Comparison of ENCODE assay signal across 8 cellular contexts in genomic region chr11:123063396-123064267, GRCh38. TPM values are rescaled to one million over a fixed set of nuclear protein-coding genes. Genes with fewer than 3 reads are reported as not detected.
DNase-seq lines count a peak whose midpoint lies in the region; ATAC-seq and TF ChIP-seq lines count a peak whose summit lies in the region.

No MANE protein-coding gene starts in this region.

- no peaks in the 10 kb centered on the region for H3K27me3 Mint-ChIP-seq in natural killer cell treated with Interleukin-12 subunit alpha and Interleukin-12 subunit beta and Interleukin-15 and Interleukin-18, amount 100 ng/mL, for 72 hours

- H3K79me2 ChIP-seq in fibroblast of lung (ENCODE audit: control insufficient read depth, insufficient read depth, low read length) = peaks cover 48% of the 10 kb centered on the region

- H3K4me1 ChIP-seq in fibroblast of lung (ENCODE audit: control insufficient read depth, extremely low read depth, insufficient read depth, low read length) = peaks cover 18% of the 10 kb centered on the region

- TF ChIP-seq CTCF in fibroblast of lung (conservative IDR thresholded peaks at IDR 0.05 in 1 of 2, IDR thresholded peaks at IDR 0.05 in 1 of 2; ENCODE audit: low read depth in 1 of 2, low read length in 2 of 2) (no peak), GM13976 (IDR thresholded peaks at IDR 0.05; ENCODE audit: borderline replicate concordance, control extremely low read depth, extremely low read depth, insufficient read depth, missing control alignments) (no peak)

- no peaks in the 10 kb centered on the region for H3K9me3 ChIP-seq in fibroblast of lung (ENCODE audit: control insufficient read depth, insufficient read depth, low read depth, low read length)

- H3K4me3 ChIP-seq in fibroblast of lung (replicated peaks in 1 of 4; ENCODE audit: control extremely low read depth in 1 of 4, insufficient read depth in 1 of 4, low read depth in 3 of 4, low read length in 4 of 4) = peak overlapping the region; percentile 56 to 98 (median 68)

- H3K27ac Mint-ChIP-seq in natural killer cell treated with Interleukin-12 subunit alpha and Interleukin-12 subunit beta and Interleukin-15 and Interleukin-18, amount 100 ng/mL, for 72 hours = peak overlapping the region; percentile 98

- H3K27ac ChIP-seq in fibroblast of lung (ENCODE audit: insufficient read depth, low read length) = peak overlapping the region; percentile 98

- H3K27me3 ChIP-seq in fibroblast of lung (ENCODE audit: control insufficient read depth, insufficient read depth, low read length) = no peaks in the 10 kb centered on the region

- peak overlapping the region; percentile 88 for H3K4me3 Mint-ChIP-seq in natural killer cell treated with Interleukin-12 subunit alpha and Interleukin-12 subunit beta and Interleukin-15 and Interleukin-18, amount 100 ng/mL, for 72 hours

- H3K9ac ChIP-seq in fibroblast of lung (ENCODE audit: insufficient read depth, low read length) = peak overlapping the region; percentile 95

- in situ Hi-C loops in GM13976 (cut with MboI; ENCODE audit: low sequenced_read_pairs, unreplicated experiment) = no loop called here

- DNase-seq in NCI-H524 (lab: John Stamatoyannopoulos, UW) (peak; percentile 29 to 38), NCI-H524 treated with DMSO at 0.1 percent for 48 hours (lab: John Stamatoyannopoulos, UW) (no peak), NCI-H2081 treated with DMSO at 0.1 percent for 48 hours (lab: John Stamatoyannopoulos, UW) (peak; percentile 27), fibroblast of lung (ENCODE audit: low read depth in 2 of 2) (peak; percentile 57 to 78), GM13976 (ENCODE audit: low spot score) (no peak)
- DNase-seq in activated CD8-positive, alpha-beta memory T cell treated with anti-CD3 and anti-CD28 coated beads, Interleukin-2, amount 50 U/mL, for 4 hours = peak; percentile 29
- peak; percentile 59 for DNase-seq in natural killer cell treated with Interleukin-12 subunit alpha and Interleukin-12 subunit beta and Interleukin-15 and Interleukin-18, amount 100 ng/mL, for 72 hours (ENCODE audit: low spot score)

- peaks cover 19% of the 10 kb centered on the region for H3K36me3 ChIP-seq in fibroblast of lung (ENCODE audit: control insufficient read depth, insufficient read depth, low read length)

- peaks cover 35% of the 10 kb centered on the region for H3K36me3 Mint-ChIP-seq in natural killer cell treated with Interleukin-12 subunit alpha and Interleukin-12 subunit beta and Interleukin-15 and Interleukin-18, amount 100 ng/mL, for 72 hours

- H2AFZ ChIP-seq in fibroblast of lung (ENCODE audit: low read length) = no peak overlapping the region

- ATAC-seq in natural killer cell treated with Interleukin-12 subunit alpha and Interleukin-12 subunit beta and Interleukin-15 and Interleukin-18, amount 100 ng/mL, for 72 hours = no peak
- ATAC-seq in GM19328 (IDR thresholded peaks at IDR 0.05; ENCODE audit: unreplicated experiment) = no peak

- no peaks in the 10 kb centered on the region for H3K9me3 Mint-ChIP-seq in natural killer cell treated with Interleukin-12 subunit alpha and Interleukin-12 subunit beta and Interleukin-15 and Interleukin-18, amount 100 ng/mL, for 72 hours

- H3K4me2 ChIP-seq in fibroblast of lung (ENCODE audit: extremely low read depth, insufficient read depth, low read length) = peak overlapping the region; percentile 89

- H3K4me1 Mint-ChIP-seq in natural killer cell treated with Interleukin-12 subunit alpha and Interleukin-12 subunit beta and Interleukin-15 and Interleukin-18, amount 100 ng/mL, for 72 hours (ENCODE audit: low read depth in 2 of 2) = peaks cover 53 to 58% of the 10 kb centered on the region in 2 donors

- H4K20me1 ChIP-seq in fibroblast of lung (ENCODE audit: control insufficient read depth, extremely low read depth, insufficient read depth, low read length) = peaks cover 9% of the 10 kb centered on the region

RNA-seq across cellular contexts. Expression of gene HSPA8, which starts 1.7 kb away (rescaled TPM):
- 2,158 and 2,829 TPM in 2 replicates for total RNA-seq in fibroblast of lung
- polyA plus RNA-seq in fibroblast of lung = 2,431 and 3,603 TPM in 2 replicates
- 1,300 and 1,880 TPM in 2 replicates for polyA plus RNA-seq in fibroblast of lung (2012)
- polyA minus RNA-seq in fibroblast of lung (ENCODE audit: low replicate concordance) = 1,673 and 3,479 TPM in 2 replicates
- total RNA-seq in natural killer cell treated with Interleukin-12 subunit alpha and Interleukin-12 subunit beta and Interleukin-15 and Interleukin-18, amount 100 ng/mL, for 72 hours = 1,000 to 10,000 TPM; 2,110 to 2,554 TPM

Comparison
In these comparisons a context has a peak if more than half of its experiments do, and no peak if none do; other contexts are left out.
1. DNase-seq: peak in NCI-H524 (2 of 2), NCI-H2081 treated with DMSO at 0.1 percent for 48 hours (single experiment), activated CD8-positive, alpha-beta memory T cell treated with anti-CD3 and anti-CD28 coated beads, Interleukin-2, amount 50 U/mL, for 4 hours (single experiment), fibroblast of lung (2 of 2) and natural killer cell treated with Interleukin-12 subunit alpha and Interleukin-12 subunit beta and Interleukin-15 and Interleukin-18, amount 100 ng/mL, for 72 hours (single experiment); none in NCI-H524 treated with DMSO at 0.1 percent for 48 hours (single experiment) and GM13976 (single experiment).